18 cellular contexts compared by ENCODE assay signal in the genomic region with DNA sequence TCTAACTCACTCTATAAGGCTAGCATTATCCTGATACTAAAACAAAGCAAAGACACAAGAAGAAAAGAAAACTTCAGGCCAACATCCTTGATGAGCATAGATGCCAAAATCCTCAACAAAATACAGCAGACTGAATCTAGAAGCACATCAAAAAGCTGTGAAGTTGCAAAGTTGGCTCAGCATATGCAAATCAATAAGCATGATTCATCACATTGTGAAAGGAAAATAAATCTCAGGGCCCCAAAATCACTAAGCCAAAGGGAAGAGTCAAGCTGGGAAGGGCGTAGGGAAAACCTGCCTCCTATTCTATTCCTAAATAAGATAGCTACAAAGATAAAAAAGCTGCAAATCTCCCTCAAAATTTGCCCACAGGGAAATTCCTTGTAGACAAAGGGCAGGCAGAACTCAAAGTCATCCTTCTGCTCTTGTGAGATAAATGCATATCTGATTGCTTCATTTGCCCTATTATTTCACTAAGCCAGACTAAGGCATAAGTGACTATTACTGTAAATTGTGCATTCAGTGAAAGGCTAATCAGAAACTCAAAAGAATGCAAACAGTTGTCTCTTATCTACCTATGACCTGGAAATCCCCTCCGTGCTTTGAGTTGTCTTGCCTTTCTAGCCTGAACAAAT.
"Had no signal": no experiment of that assay in that cellular context is flagged by ENCODE, and none has a peak within 500 bp of the region (broad histone marks: within the 10 kb centered on the region; RNA-seq: fewer than 3 reads in every experiment).

No MANE protein-coding gene starts in this region.

- H3K27me3 Mint-ChIP-seq: activated CD8-positive, alpha-beta T cell treated with anti-CD3 and anti-CD28 coated beads for 36 hours had no signal

- H3K27ac ChIP-seq: gastrocnemius medialis, heart left ventricle, left ventricle myocardium inferior, upper lobe of right lung had no signal

- H3K36me3 ChIP-seq: gastrocnemius medialis, upper lobe of right lung had no signal

- H3K4me3 ChIP-seq: gastrocnemius medialis, heart left ventricle, left ventricle myocardium inferior, upper lobe of right lung had no signal

- ATAC-seq: activated CD8-positive, alpha-beta T cell treated with anti-CD3 and anti-CD28 coated beads for 36 hours; activated T-cell treated with anti-CD3 and anti-CD28 coated beads, Interleukin-2, amount 50 U/mL, for 4 hours; gastrocnemius medialis; heart left ventricle; upper lobe of right lung had no signal

- H3K4me3 Mint-ChIP-seq: activated CD8-positive, alpha-beta T cell treated with anti-CD3 and anti-CD28 coated beads for 36 hours; activated T-cell treated with anti-CD3 and anti-CD28 coated beads, Interleukin-2, amount 50 U/mL, for 4 hours had no signal

- H3K27ac Mint-ChIP-seq: activated CD8-positive, alpha-beta T cell treated with anti-CD3 and anti-CD28 coated beads for 36 hours had no signal

- H3K9me3 ChIP-seq: gastrocnemius medialis had no signal

- H3K4me1 ChIP-seq: gastrocnemius medialis, heart left ventricle, left ventricle myocardium inferior, upper lobe of right lung had no signal

- H3K27me3 ChIP-seq: gastrocnemius medialis, heart left ventricle, upper lobe of right lung had no signal

- DNase-seq: activated CD4-positive, alpha-beta T cell treated with anti-CD3 and anti-CD28 coated beads for 48 hours; activated CD4-positive, CD25-positive, alpha-beta regulatory T cell; activated CD8-positive, alpha-beta T cell treated with anti-CD3 and anti-CD28 coated beads for 36 hours; activated effector memory CD4-positive, alpha-beta T cell treated with anti-CD3 and anti-CD28 coated beads, Interleukin-2, amount 50 U/mL, for 16 hours; activated naive CD4-positive, alpha-beta T cell treated with anti-CD3 and anti-CD28 coated beads, Interleukin-2, amount 50 U/mL, for 16 hours; activated T-cell treated with anti-CD3 and anti-CD28 coated beads, Interleukin-2, amount 50 U/mL, for 4 hours; aorta; cortex of kidney; gastrocnemius medialis; heart left ventricle; kidney glomerular epithelial cell; left ventricle myocardium inferior; mammary epithelial cell; occipital lobe; posterior cingulate gyrus; retina; stimulated activated naive CD4-positive, alpha-beta T cell; upper lobe of right lung had no signal
